In genomic region chr10:94125268-94125667, GRCh38 we compare ENCODE assay signal across 8 cellular contexts.
DNase-seq lines count a peak whose midpoint lies in the region; ATAC-seq and TF ChIP-seq lines count a peak whose summit lies in the region.
"Not testable (repeated sequence)": the region's sequence is repeated elsewhere in the genome, so short reads cannot be mapped to it uniquely, and the experiment has no call there.

No MANE protein-coding gene starts in this region.

- H3K4me2 ChIP-seq in IMR-90 (ENCODE audit: low read depth, low read length); hepatocyte; osteoblast (ENCODE audit: insufficient read depth, low read length): not testable (repeated sequence)
- peak overlapping the region; percentile 64 for H3K4me2 ChIP-seq in smooth muscle cell

- intact Hi-C loops in IMR-90 (cut with micrococcal nuclease): loop anchor here (5.0 kb wide), 1 partner anchor 38 kb away; no protein-coding TSS in a partner anchor
- intact Hi-C loops in ascending aorta (cut with DNase I): loop anchor here (5.0 kb wide), 1 partner anchor 33 kb away; no protein-coding TSS in a partner anchor

- POLR2A ChIA-PET in AG04450 (lab: Yijun Ruan, JAX): interaction anchor here (0.9 to 1.3 kb wide), 3 partner anchors 10 to 21 kb away, joined by 3 read pairs; no protein-coding TSS in a partner anchor
- POLR2A ChIA-PET in IMR-90 (lab: Charles Lee; ENCODE audit: unreplicated experiment): not testable (repeated sequence)

- H3K4me1 ChIP-seq in IMR-90 (ENCODE audit: control insufficient read depth, insufficient read depth, low read length) (peaks cover 25% of the 10 kb centered on the region), ascending aorta (peaks cover 19 to 58% of the 10 kb centered on the region in 2 donors), hepatocyte (ENCODE audit: insufficient read depth) (peaks cover 18% of the 10 kb centered on the region), osteoblast (ENCODE audit: insufficient read depth, low read length) (peaks cover 56% of the 10 kb centered on the region), smooth muscle cell (ENCODE audit: low read depth) (peaks cover 24% of the 10 kb centered on the region)

- not testable (repeated sequence) for BruUV-seq in IMR-90 (replicated peaks; lab: Mats Ljungman, UMichigan)

- not testable (repeated sequence) for H3K4me3 ChIP-seq in AG04450 (ENCODE audit: low read depth, low read length); IMR-90 (ENCODE audit: insufficient read depth, low read depth, low read length); ascending aorta; hepatocyte; osteoblast (ENCODE audit: insufficient read depth, low read length); smooth muscle cell

- peak overlapping the region; percentile 63 for H4K91ac ChIP-seq in IMR-90 (ENCODE audit: insufficient read depth, low read depth, low read length)

- peak overlapping the region; percentile 75; the same call in 1 of the 2 replicates for H3K4ac ChIP-seq in IMR-90 (ENCODE audit: low read depth, low read length)

- WGBS in IMR-90 (ENCODE audit: extremely low coverage in 2 of 2, insufficient read length in 1 of 2), 2 experiments: no CpG with 5 or more reads among the region's 8 CpGs
- 97% methylated on average over 8 of the region's 8 CpGs for WGBS in hepatocyte (ENCODE audit: low lambda C conversion rate, missing lambda C conversion rate)
- 56% methylated on average over 8 of the region's 8 CpGs for WGBS in smooth muscle cell (ENCODE audit: low lambda C conversion rate)

- not testable (repeated sequence) for H3K9me3 ChIP-seq in AG04450 (ENCODE audit: control insufficient read depth, insufficient read depth, low read length); IMR-90 (ENCODE audit: control insufficient read depth, insufficient read depth, low read length); ascending aorta; hepatocyte (ENCODE audit: low read depth); osteoblast (ENCODE audit: low read depth, low read length); smooth muscle cell (replicated peaks; ENCODE audit: low read depth)

- H3K56ac ChIP-seq in IMR-90 (ENCODE audit: extremely low read depth, insufficient read depth, low read length): peak overlapping the region; percentile 69; the same call in 1 of the 2 replicates

- CTCF ChIA-PET in AG04450 (lab: Charles Lee): interaction anchor here (1.2 kb wide), 1 partner anchor 20 kb away, joined by 4 read pairs; no protein-coding TSS in a partner anchor
- CTCF ChIA-PET in IMR-90 (lab: Yijun Ruan, JAX): interaction anchor here (1.0 to 1.6 kb wide), 2 partner anchors 9 to 15 kb away, joined by 3 read pairs; no protein-coding TSS in a partner anchor

- not testable (repeated sequence) for H4K20me1 ChIP-seq in IMR-90 (ENCODE audit: insufficient read depth, low read length); hepatocyte (ENCODE audit: insufficient read depth, poor library complexity, severe bottlenecking); osteoblast (ENCODE audit: insufficient read depth, low read length); smooth muscle cell (ENCODE audit: low read depth)

- not testable (repeated sequence) for TF ChIP-seq POLR2A in IMR-90 (IDR thresholded peaks at IDR 0.05; ENCODE audit: low read depth, low read length)

- ATAC-seq in IMR-90 (ENCODE audit: low read depth): not testable (repeated sequence)

- H3K79me2 ChIP-seq in hepatocyte; osteoblast (ENCODE audit: insufficient read depth, low read length): not testable (repeated sequence)
- peaks cover 11% of the 10 kb centered on the region for H3K79me2 ChIP-seq in smooth muscle cell (ENCODE audit: low read depth)

- peak overlapping the region; percentile 3 for H4K5ac ChIP-seq in IMR-90 (ENCODE audit: low read depth, low read length)

- not testable (repeated sequence) for H3K9ac ChIP-seq in IMR-90 (ENCODE audit: low read depth, low read length)
- peak overlapping the region; percentile 63 for H3K9ac ChIP-seq in smooth muscle cell (ENCODE audit: low read depth)

- H2BK15ac ChIP-seq in IMR-90 (ENCODE audit: low read depth, low read length): peak overlapping the region; percentile 57; the same call in 1 of the 3 replicates

- 0 out of 2 replicates have a peak overlapping the region, but pooled peaks have one; percentile 23 for H3K23ac ChIP-seq in IMR-90 (ENCODE audit: low read depth, low read length)

- not testable (repeated sequence) for TF ChIP-seq RAD21 in IMR-90 (IDR thresholded peaks at IDR 0.05; ENCODE audit: low read length)

- H3K79me1 ChIP-seq in IMR-90 (ENCODE audit: low read depth in 1 of 2, low read length in 2 of 2): not testable (repeated sequence)

- H2BK120ac ChIP-seq in IMR-90 (ENCODE audit: low read depth, low read length): peak overlapping the region; percentile 77

- not testable (repeated sequence) for H2AK9ac ChIP-seq in IMR-90 (replicated peaks; ENCODE audit: low read depth, low read length, poor library complexity)

- H3K36me3 ChIP-seq in IMR-90 (ENCODE audit: control insufficient read depth, insufficient read depth, low read length); ascending aorta; hepatocyte (replicated peaks; ENCODE audit: insufficient read depth, low read depth); osteoblast (ENCODE audit: insufficient read depth, low read length); smooth muscle cell (ENCODE audit: low read depth): not testable (repeated sequence)

- H3K9me1 ChIP-seq in IMR-90 (ENCODE audit: insufficient read depth, low read length): peaks cover 14% of the 10 kb centered on the region

- in situ Hi-C loops in IMR-90 (cut with MboI; ENCODE audit: low sequenced_read_pairs): not testable (repeated sequence)

- not testable (repeated sequence) for H3K9me2 ChIP-seq in hepatocyte (replicated peaks; ENCODE audit: insufficient read depth)

- peak overlapping the region; percentile 6; the same call in 1 of the 2 replicates for H3K18ac ChIP-seq in IMR-90 (ENCODE audit: low read depth, low read length)

- H3K14ac ChIP-seq in IMR-90 (replicated peaks; ENCODE audit: low read depth, low read length): peak overlapping the region; percentile 29; the same call in 1 of the 2 replicates

- dilution Hi-C loops in IMR-90 (cut with HindIII; ENCODE audit: low sequenced_read_pairs, unreplicated experiment): not testable (repeated sequence)

- H3K27me3 ChIP-seq in AG04450 (ENCODE audit: control insufficient read depth, insufficient read depth, low read length); IMR-90 (ENCODE audit: control insufficient read depth, insufficient read depth, low read length); ascending aorta; hepatocyte; osteoblast (ENCODE audit: insufficient read depth, low read length); smooth muscle cell (ENCODE audit: low read depth): not testable (repeated sequence)

- H2AK5ac ChIP-seq in IMR-90 (ENCODE audit: low read depth, low read length): peak overlapping the region; percentile 33; the same call in 1 of the 2 replicates

- peak overlapping the region; percentile 74 for H2BK5ac ChIP-seq in IMR-90 (ENCODE audit: low read depth, low read length, poor library complexity, severe bottlenecking)

- H2AFZ ChIP-seq in IMR-90 (replicated peaks; ENCODE audit: low read length, poor library complexity); hepatocyte; osteoblast (ENCODE audit: low read length): not testable (repeated sequence)
- H2AFZ ChIP-seq in smooth muscle cell (ENCODE audit: low read depth): peak overlapping the region; percentile 50

- H4K8ac ChIP-seq in IMR-90 (ENCODE audit: low read depth in 2 of 2, low read length in 2 of 2): peak overlapping the region in 1 of 2 experiments; percentile 77; a peak in 2 of 4 replicates

- H3K27ac ChIP-seq in AG04450 (ENCODE audit: low read depth, low read length) (peak overlapping the region; percentile 87), IMR-90 (ENCODE audit: insufficient read depth, low read length) (peak overlapping the region; percentile 84), ascending aorta (peak overlapping the region; percentile 59 to 61), epithelial cell of prostate (peak overlapping the region; percentile 44), hepatocyte (peak overlapping the region; percentile 47), osteoblast (ENCODE audit: low read depth, low read length) (peak overlapping the region; percentile 49), smooth muscle cell (ENCODE audit: low read depth) (peak overlapping the region; percentile 76)

- not testable (repeated sequence) for DNase-seq in AG04450 (ENCODE audit: low read depth, low spot score); IMR-90; ascending aorta (ENCODE audit: low spot score in 2 of 2); epithelial cell of prostate (ENCODE audit: low read depth, low spot score); hepatocyte (ENCODE audit: low spot score); osteoblast (ENCODE audit: insufficient read length, low spot score, missing footprints); smooth muscle cell (lab: John Stamatoyannopoulos, UW; ENCODE audit: unreplicated experiment)
- DNase-seq in RPMI7951 (ENCODE audit: low read depth): peak; percentile 18

- TF ChIP-seq CTCF in AG04450 (IDR thresholded peaks at IDR 0.05; ENCODE audit: low read depth, low read length); IMR-90 (conservative IDR thresholded peaks at IDR 0.05; ENCODE audit: low read depth, low read length); ascending aorta (IDR thresholded peaks at IDR 0.05); hepatocyte (IDR thresholded peaks at IDR 0.05; ENCODE audit: poor library complexity); osteoblast (IDR thresholded peaks at IDR 0.05; ENCODE audit: extremely low read depth, low read depth, low read length); smooth muscle cell (IDR thresholded peaks at IDR 0.05; ENCODE audit: borderline replicate concordance, insufficient read depth, poor library complexity, severe bottlenecking): not testable (repeated sequence)

- peak overlapping the region; percentile 91 for H2BK20ac ChIP-seq in IMR-90 (ENCODE audit: low read depth, low read length)

- peaks cover 33% of the 10 kb centered on the region for H3F3A ChIP-seq in smooth muscle cell (ENCODE audit: low read depth)

TF ChIP-seq in IMR-90, 13 proteins besides CTCF, POLR2A, EP300 and RAD21:
- TF ChIP-seq CEBPB (IDR thresholded peaks at IDR 0.05; ENCODE audit: low read depth, low read length): peak; percentile 16; the same call in 1 of the 2 replicates
